In genomic region chr11:122977455-122978302, GRCh38 we compare ENCODE assay signal across 13 cellular contexts. TPM values are rescaled to one million over a fixed set of nuclear protein-coding genes. Genes with fewer than 3 reads are reported as not detected.
DNase-seq lines count a peak whose midpoint lies in the region; ATAC-seq, FAIRE-seq and TF ChIP-seq lines count a peak whose summit lies in the region.
"Had no signal": no experiment of that assay in that cellular context is flagged by ENCODE, and none has a peak within 500 bp of the region (broad histone marks: within the 10 kb centered on the region; RNA-seq: fewer than 3 reads in every experiment).

No MANE protein-coding gene starts in this region.

- H3K36me3 ChIP-seq in HUES64 (ENCODE audit: insufficient read depth, low read length) (no peaks in the 10 kb centered on the region), trophoblast cell (ENCODE audit: control insufficient read depth in 1 of 2, insufficient read depth in 2 of 2, low read length in 2 of 2) (no peaks in the 10 kb centered on the region)
- H3K36me3 ChIP-seq: right lobe of liver had no signal

- H2AK5ac ChIP-seq in trophoblast cell (ENCODE audit: low read length): no peak overlapping the region

- H3K4me1 ChIP-seq in HUES64 (ENCODE audit: insufficient read depth, low read length) (peaks cover 25% of the 10 kb centered on the region), trophoblast cell (ENCODE audit: control insufficient read depth in 1 of 2, insufficient read depth in 2 of 2, low read length in 2 of 2) (peaks cover 3 to 11% of the 10 kb centered on the region in 2 experiments)

- H2BK12ac ChIP-seq in trophoblast cell (ENCODE audit: low read length): no peak overlapping the region

- H4K8ac ChIP-seq in trophoblast cell (ENCODE audit: low read depth, low read length): no peak overlapping the region

- no peaks in the 10 kb centered on the region for H3K9me3 Mint-ChIP-seq in activated CD8-positive, alpha-beta T cell treated with anti-CD3 and anti-CD28 coated beads, Interleukin-2, amount 10 ng/mL, durations not matched to agents 7 days and 5 days (ENCODE audit: insufficient read depth)
- H3K9me3 Mint-ChIP-seq in activated CD8-positive, alpha-beta T cell treated with anti-CD3 and anti-CD28 coated beads for 36 hours: no peaks in the 10 kb centered on the region
- peaks cover 11% of the 10 kb centered on the region for H3K9me3 Mint-ChIP-seq in glutamatergic neuron (ENCODE audit: unreplicated experiment)

- no peak overlapping the region for H3K18ac ChIP-seq in trophoblast cell (ENCODE audit: low read length)

- no peak for FAIRE-seq in urothelium cell line (lab: Jason Lieb, UNC)

- peaks cover 18% of the 10 kb centered on the region for H3K4me1 Mint-ChIP-seq in activated CD8-positive, alpha-beta T cell treated with anti-CD3 and anti-CD28 coated beads, Interleukin-2, amount 10 ng/mL, durations not matched to agents 7 days and 5 days (ENCODE audit: low read depth)
- peaks cover 26% of the 10 kb centered on the region for H3K4me1 Mint-ChIP-seq in activated CD8-positive, alpha-beta T cell treated with anti-CD3 and anti-CD28 coated beads for 36 hours (ENCODE audit: low read depth)
- H3K4me1 Mint-ChIP-seq in glutamatergic neuron (ENCODE audit: low read depth, unreplicated experiment): peaks cover 10% of the 10 kb centered on the region

- peak overlapping the region; percentile 1 for H3K27ac Mint-ChIP-seq in activated CD8-positive, alpha-beta T cell treated with anti-CD3 and anti-CD28 coated beads, Interleukin-2, amount 10 ng/mL, durations not matched to agents 7 days and 5 days
- H3K27ac Mint-ChIP-seq in activated CD8-positive, alpha-beta T cell treated with anti-CD3 and anti-CD28 coated beads for 36 hours: no peak overlapping the region
- H3K27ac Mint-ChIP-seq in glutamatergic neuron (ENCODE audit: unreplicated experiment): no peak overlapping the region
- H3K27ac Mint-ChIP-seq: HFFc6 had no signal

- H3K9ac ChIP-seq in HUES64 (ENCODE audit: low read depth, low read length): peak overlapping the region; percentile 48; the same call in 1 of the 2 replicates
- H3K9ac ChIP-seq in trophoblast cell (ENCODE audit: low read length): no peak overlapping the region

- intact Hi-C loops in activated CD8-positive, alpha-beta T cell treated with anti-CD3 and anti-CD28 coated beads for 36 hours (cut with micrococcal nuclease): no loop called here

- H3K4me2 ChIP-seq in trophoblast cell (ENCODE audit: low read length): peak overlapping the region; percentile 63

- POLR2A ChIA-PET in activated CD8-positive, alpha-beta T cell treated with anti-CD3 and anti-CD28 coated beads, Interleukin-2, amount 10 ng/mL, durations not matched to agents 7 days and 5 days (lab: Charles Lee): no interaction called here
- POLR2A ChIA-PET in activated CD8-positive, alpha-beta T cell treated with anti-CD3 and anti-CD28 coated beads for 36 hours (lab: Charles Lee): interaction anchor here (0.9 kb wide), 1 partner anchor 77 kb away, joined by 3 read pairs; no protein-coding TSS in a partner anchor

- TF ChIP-seq CTCF in activated CD8-positive, alpha-beta T cell treated with anti-CD3 and anti-CD28 coated beads for 36 hours (IDR thresholded peaks at IDR 0.05): no peak
- no peak for TF ChIP-seq CTCF in glutamatergic neuron (IDR thresholded peaks at IDR 0.05; ENCODE audit: partially characterized antibody, unreplicated experiment)

- no peak for ATAC-seq in activated CD8-positive, alpha-beta T cell treated with anti-CD3 and anti-CD28 coated beads, Interleukin-2, amount 10 ng/mL, durations not matched to agents 7 days and 5 days
- no peak for ATAC-seq in activated CD8-positive, alpha-beta T cell treated with anti-CD3 and anti-CD28 coated beads for 36 hours

- no peak overlapping the region for H2BK120ac ChIP-seq in trophoblast cell (ENCODE audit: insufficient read depth, low read length, poor library complexity)

- H4K12ac ChIP-seq in trophoblast cell (ENCODE audit: low read depth, low read length): no peak overlapping the region

- 2% methylated on average over 52 of the region's 52 CpGs for WGBS in HUES64
- no CpG with 5 or more reads among the region's 52 CpGs for WGBS in trophoblast cell (ENCODE audit: extremely low coverage, insufficient coverage, insufficient read length)

- H3K27me3 Mint-ChIP-seq in activated CD8-positive, alpha-beta T cell treated with anti-CD3 and anti-CD28 coated beads, Interleukin-2, amount 10 ng/mL, durations not matched to agents 7 days and 5 days (ENCODE audit: low read depth): peaks cover 85% of the 10 kb centered on the region
- H3K27me3 Mint-ChIP-seq in activated CD8-positive, alpha-beta T cell treated with anti-CD3 and anti-CD28 coated beads for 36 hours: peaks cover 84% of the 10 kb centered on the region
- peaks cover 46% of the 10 kb centered on the region for H3K27me3 Mint-ChIP-seq in glutamatergic neuron (ENCODE audit: unreplicated experiment)

- no peak overlapping the region for H4K91ac ChIP-seq in trophoblast cell (ENCODE audit: low read depth, low read length)

- H3K36me3 Mint-ChIP-seq in activated CD8-positive, alpha-beta T cell treated with anti-CD3 and anti-CD28 coated beads, Interleukin-2, amount 10 ng/mL, durations not matched to agents 7 days and 5 days (ENCODE audit: low read depth): peaks cover 5% of the 10 kb centered on the region
- H3K36me3 Mint-ChIP-seq in activated CD8-positive, alpha-beta T cell treated with anti-CD3 and anti-CD28 coated beads for 36 hours (ENCODE audit: low read depth): peaks cover 3% of the 10 kb centered on the region
- H3K36me3 Mint-ChIP-seq in glutamatergic neuron (ENCODE audit: unreplicated experiment): peaks cover 5% of the 10 kb centered on the region

- H3K79me1 ChIP-seq in trophoblast cell (ENCODE audit: low read length): no peaks in the 10 kb centered on the region

- no peak overlapping the region for H2BK5ac ChIP-seq in trophoblast cell (ENCODE audit: low read depth, low read length, poor library complexity)

- H3K27ac ChIP-seq in HUES64 (ENCODE audit: low read depth, low read length) (no peak overlapping the region), trophoblast cell (ENCODE audit: low read depth, low read length) (no peak overlapping the region)
- H3K27ac ChIP-seq: right lobe of liver had no signal

- DNase-seq in activated CD8-positive, alpha-beta T cell treated with anti-CD3 and anti-CD28 coated beads, Interleukin-2, amount 10 ng/mL, durations not matched to agents 7 days and 5 days: no peak
- DNase-seq in activated CD8-positive, alpha-beta T cell treated with anti-CD3 and anti-CD28 coated beads for 36 hours: no peak
- peak; percentile 48 for DNase-seq in glutamatergic neuron
- no peak for DNase-seq in trophoblast cell
- no peak for DNase-seq in NCI-H2196 (lab: John Stamatoyannopoulos, UW; ENCODE audit: unreplicated experiment)
- no peak for DNase-seq in activated CD4-positive, CD25-positive, alpha-beta regulatory T cell treated with anti-CD3 and anti-CD28 coated beads, Interleukin-2, amount 50 U/mL, for 72 hours
- DNase-seq in urothelium cell line (ENCODE audit: low spot score): no peak
- DNase-seq: HFFc6, NCI-H446 treated with DMSO at 0.1 percent for 48 hours, right lobe of liver, SIG-M5 had no signal

- H3K27me3 ChIP-seq in HUES64 (ENCODE audit: insufficient read depth, low read length): peaks cover 100% of the 10 kb centered on the region
- peaks cover 72% of the 10 kb centered on the region for H3K27me3 ChIP-seq in trophoblast cell (ENCODE audit: insufficient read depth, low read length)

- no peak overlapping the region for H3K4me3 Mint-ChIP-seq in activated CD8-positive, alpha-beta T cell treated with anti-CD3 and anti-CD28 coated beads, Interleukin-2, amount 10 ng/mL, durations not matched to agents 7 days and 5 days
- H3K4me3 Mint-ChIP-seq in activated CD8-positive, alpha-beta T cell treated with anti-CD3 and anti-CD28 coated beads for 36 hours: no peak overlapping the region
- peak overlapping the region; percentile 90 for H3K4me3 Mint-ChIP-seq in glutamatergic neuron (ENCODE audit: unreplicated experiment)
- H3K4me3 Mint-ChIP-seq: HFFc6 had no signal

- H3K4ac ChIP-seq in trophoblast cell (ENCODE audit: low read depth, low read length): no peak overlapping the region

- no peak overlapping the region for H2AFZ ChIP-seq in trophoblast cell (ENCODE audit: insufficient read depth, low read length, poor library complexity)

- H3K4me3 ChIP-seq in HUES64 (ENCODE audit: low read length) (peak overlapping the region; percentile 51), trophoblast cell (ENCODE audit: low read depth, low read length) (no peak overlapping the region)
- H3K4me3 ChIP-seq: right lobe of liver had no signal

- H3K9me3 ChIP-seq in HUES64 (ENCODE audit: insufficient read depth, low read depth, low read length) (no peaks in the 10 kb centered on the region), trophoblast cell (ENCODE audit: insufficient read depth, low read depth, low read length) (peaks cover 9% of the 10 kb centered on the region)
- H3K9me3 ChIP-seq: right lobe of liver had no signal

- no peak overlapping the region for H3K14ac ChIP-seq in trophoblast cell (ENCODE audit: low read length)

- CTCF ChIA-PET in activated CD8-positive, alpha-beta T cell treated with anti-CD3 and anti-CD28 coated beads, Interleukin-2, amount 10 ng/mL, durations not matched to agents 7 days and 5 days (lab: Charles Lee): no interaction called here
- CTCF ChIA-PET in activated CD8-positive, alpha-beta T cell treated with anti-CD3 and anti-CD28 coated beads for 36 hours (lab: Charles Lee): no interaction called here

- no peaks in the 10 kb centered on the region for H3K79me2 ChIP-seq in trophoblast cell (ENCODE audit: control insufficient read depth, insufficient read depth, low read length, poor library complexity)

- H3K23ac ChIP-seq in trophoblast cell (ENCODE audit: low read length): no peak overlapping the region

RNA-seq across cellular contexts. Expression of gene BSX, which starts 4.0 kb away (rescaled TPM):
- total RNA-seq in activated CD8-positive, alpha-beta T cell treated with anti-CD3 and anti-CD28 coated beads, Interleukin-2, amount 10 ng/mL, durations not matched to agents 7 days and 5 days: not detected
- not detected for total RNA-seq in activated CD8-positive, alpha-beta T cell treated with anti-CD3 and anti-CD28 coated beads for 36 hours
- polyA plus RNA-seq in HUES64 (2013, experiment 1 of 2): not detected
- not detected for polyA plus RNA-seq in HUES64 (2013, experiment 2 of 2)
- not detected for total RNA-seq in glutamatergic neuron (ENCODE audit: unreplicated experiment)
- polyA plus RNA-seq in trophoblast cell (2013): not detected in 2 replicates
- total RNA-seq: HFFc6, lung microvascular endothelial cell, right lobe of liver had no signal
